ENCODE assay signal across 14 cellular contexts in genomic region chr7:105198223-105198622, GRCh38.
DNase-seq lines count a peak whose midpoint lies in the region; ATAC-seq and TF ChIP-seq lines count a peak whose summit lies in the region.
"Had no signal": no experiment of that assay in that cellular context is flagged by ENCODE, and none has a peak within 500 bp of the region (broad histone marks: within the 10 kb centered on the region; RNA-seq: fewer than 3 reads in every experiment).

No MANE protein-coding gene starts in this region.

- TF ChIP-seq CTCF in gastroesophageal sphincter (IDR thresholded peaks at IDR 0.05) = no peak

- TF ChIP-seq EP300 in gastroesophageal sphincter (IDR thresholded peaks at IDR 0.05) = no peak

- ATAC-seq in gastroesophageal sphincter (no peak), GM21367 (IDR thresholded peaks at IDR 0.05; ENCODE audit: unreplicated experiment) (no peak), HG03439 (IDR thresholded peaks at IDR 0.05; ENCODE audit: unreplicated experiment) (no peak)

- TF ChIP-seq POLR2A in gastroesophageal sphincter (IDR thresholded peaks at IDR 0.05) = no peak

- no peaks in the 10 kb centered on the region for H3K27me3 ChIP-seq in gastroesophageal sphincter
- H3K27me3 ChIP-seq: esophagus squamous epithelium had no signal

- no peaks in the 10 kb centered on the region for H3K9me3 ChIP-seq in gastroesophageal sphincter
- H3K9me3 ChIP-seq: esophagus squamous epithelium had no signal

- H3K4me1 ChIP-seq in gastroesophageal sphincter = peaks cover 0 to 19% (median 3%) of the 10 kb centered on the region in 3 donors

- no peak overlapping the region for H3K27ac ChIP-seq in gastroesophageal sphincter
- H3K27ac ChIP-seq: esophagus squamous epithelium had no signal

- peaks cover 0 to 11% of the 10 kb centered on the region in 2 donors for H3K36me3 ChIP-seq in gastroesophageal sphincter

- DNase-seq in A172 (ENCODE audit: low spot score) (peak; percentile 3), HS-27A (ENCODE audit: low read depth) (peak; percentile 29), brain pericyte (ENCODE audit: low read depth, low spot score) (peak; percentile 54), kidney tubule cell (ENCODE audit: low spot score) (peak; percentile 71)
- DNase-seq in activated CD4-positive, alpha-beta T cell treated with anti-CD3 and anti-CD28 coated beads for 48 hours = no peak
- DNase-seq: activated CD4-positive, alpha-beta T cell treated with anti-CD3 and anti-CD28 coated beads, Interleukin-2, amount 10 ng/mL, durations not matched to agents 7 days and 5 days; AML-193; esophagus squamous epithelium; naive B cell; NCI-H2171 treated with DMSO at 0.1 percent for 48 hours; SHP77 treated with DMSO at 0.1 percent for 48 hours had no signal

- WGBS in gastroesophageal sphincter (ENCODE audit: low coverage in 1 of 2), 2 donors = 24 to 52% methylated on average over 2 of the region's 2 CpGs

- H3K4me3 ChIP-seq in gastroesophageal sphincter = no peak overlapping the region
- H3K4me3 ChIP-seq: esophagus squamous epithelium had no signal
